15 cellular contexts compared by ENCODE assay signal in genomic region chr15:49521802-49522201, GRCh38.
DNase-seq lines count a peak whose midpoint lies in the region; ATAC-seq and TF ChIP-seq lines count a peak whose summit lies in the region.
"Had no signal": no experiment of that assay in that cellular context is flagged by ENCODE, and none has a peak within 500 bp of the region (broad histone marks: within the 10 kb centered on the region; RNA-seq: fewer than 3 reads in every experiment).

No MANE protein-coding gene starts in this region.

- no peak overlapping the region for H3K4me3 Mint-ChIP-seq in stimulated activated effector memory CD8-positive, alpha-beta T cell treated with anti-CD3 and anti-CD28 coated beads, Interleukin-12 subunit alpha, Interleukin-12 subunit beta, amount 100 ng/mL, for 72 hours
- H3K4me3 Mint-ChIP-seq: CD8-positive, alpha-beta memory T cell; stimulated activated naive CD8-positive, alpha-beta T cell treated with anti-CD3 and anti-CD28 coated beads, Interleukin-15, Interleukin-2, amounts not matched to agents 100 ng/mL and 50 ng/mL, for 24 hours; T-helper 17 cell had no signal

- peak; percentile 15 for DNase-seq in CMK (ENCODE audit: low read depth)
- DNase-seq in HT-29 (ENCODE audit: low spot score) = peak; percentile 12
- peak; percentile 14 for DNase-seq in SK-N-DZ (ENCODE audit: low spot score)
- no peak for DNase-seq in fibroblast of the aortic adventitia (ENCODE audit: low read depth)
- no peak for DNase-seq in occipital lobe (lab: John Stamatoyannopoulos, UW)
- DNase-seq in stimulated activated effector memory CD8-positive, alpha-beta T cell treated with anti-CD3 and anti-CD28 coated beads, Interleukin-12 subunit alpha, Interleukin-12 subunit beta, amount 100 ng/mL, for 72 hours (ENCODE audit: low spot score in 2 of 2) = no peak
- no peak for DNase-seq in activated CD4-positive, alpha-beta T cell treated with anti-CD3 and anti-CD28 coated beads for 48 hours
- DNase-seq: adrenal gland; CD8-positive, alpha-beta memory T cell; NCI-H1092; NCI-H748 treated with DMSO at 0.1 percent for 48 hours; pancreas; T-helper 17 cell had no signal

- TF ChIP-seq CTCF in fibroblast of the aortic adventitia (IDR thresholded peaks at IDR 0.05; ENCODE audit: insufficient read depth, low read length) = peak; percentile 16

- H3K4me1 Mint-ChIP-seq in stimulated activated effector memory CD8-positive, alpha-beta T cell treated with anti-CD3 and anti-CD28 coated beads, Interleukin-12 subunit alpha, Interleukin-12 subunit beta, amount 100 ng/mL, for 72 hours = no peaks in the 10 kb centered on the region
- H3K4me1 Mint-ChIP-seq: CD8-positive, alpha-beta memory T cell; T-helper 17 cell had no signal

- ATAC-seq in stimulated activated effector memory CD8-positive, alpha-beta T cell treated with anti-CD3 and anti-CD28 coated beads, Interleukin-12 subunit alpha, Interleukin-12 subunit beta, amount 100 ng/mL, for 72 hours = no peak
- ATAC-seq in HG02970 (IDR thresholded peaks at IDR 0.05; ENCODE audit: low FRiP score, unreplicated experiment) = no peak
- ATAC-seq: pancreas, T-helper 17 cell had no signal

- no peaks in the 10 kb centered on the region for H3K36me3 Mint-ChIP-seq in stimulated activated effector memory CD8-positive, alpha-beta T cell treated with anti-CD3 and anti-CD28 coated beads, Interleukin-12 subunit alpha, Interleukin-12 subunit beta, amount 100 ng/mL, for 72 hours

- H3K27ac Mint-ChIP-seq in stimulated activated effector memory CD8-positive, alpha-beta T cell treated with anti-CD3 and anti-CD28 coated beads, Interleukin-12 subunit alpha, Interleukin-12 subunit beta, amount 100 ng/mL, for 72 hours = no peak overlapping the region
- H3K27ac Mint-ChIP-seq: stimulated activated naive CD8-positive, alpha-beta T cell treated with anti-CD3 and anti-CD28 coated beads, Interleukin-15, Interleukin-2, amounts not matched to agents 100 ng/mL and 50 ng/mL, for 24 hours; T-helper 17 cell had no signal

- H3K9me3 Mint-ChIP-seq in stimulated activated effector memory CD8-positive, alpha-beta T cell treated with anti-CD3 and anti-CD28 coated beads, Interleukin-12 subunit alpha, Interleukin-12 subunit beta, amount 100 ng/mL, for 72 hours = peaks cover 9% of the 10 kb centered on the region

- no peak overlapping the region for H3K4me3 ChIP-seq in fibroblast of the aortic adventitia (ENCODE audit: low read depth, low read length)
- H3K4me3 ChIP-seq: adrenal gland, pancreas had no signal

Comparison
In these comparisons a context has a peak if more than half of its experiments do, and no peak if none do; other contexts are left out.
1. DNase-seq: peak in CMK (single experiment), HT-29 (single experiment) and SK-N-DZ (single experiment); none in fibroblast of the aortic adventitia (single experiment), occipital lobe (single experiment), stimulated activated effector memory CD8-positive, alpha-beta T cell treated with anti-CD3 and anti-CD28 coated beads, Interleukin-12 subunit alpha, Interleukin-12 subunit beta, amount 100 ng/mL, for 72 hours (0 of 2) and activated CD4-positive, alpha-beta T cell treated with anti-CD3 and anti-CD28 coated beads for 48 hours (single experiment).